10 cellular contexts compared by ENCODE assay signal in the genomic region with DNA sequence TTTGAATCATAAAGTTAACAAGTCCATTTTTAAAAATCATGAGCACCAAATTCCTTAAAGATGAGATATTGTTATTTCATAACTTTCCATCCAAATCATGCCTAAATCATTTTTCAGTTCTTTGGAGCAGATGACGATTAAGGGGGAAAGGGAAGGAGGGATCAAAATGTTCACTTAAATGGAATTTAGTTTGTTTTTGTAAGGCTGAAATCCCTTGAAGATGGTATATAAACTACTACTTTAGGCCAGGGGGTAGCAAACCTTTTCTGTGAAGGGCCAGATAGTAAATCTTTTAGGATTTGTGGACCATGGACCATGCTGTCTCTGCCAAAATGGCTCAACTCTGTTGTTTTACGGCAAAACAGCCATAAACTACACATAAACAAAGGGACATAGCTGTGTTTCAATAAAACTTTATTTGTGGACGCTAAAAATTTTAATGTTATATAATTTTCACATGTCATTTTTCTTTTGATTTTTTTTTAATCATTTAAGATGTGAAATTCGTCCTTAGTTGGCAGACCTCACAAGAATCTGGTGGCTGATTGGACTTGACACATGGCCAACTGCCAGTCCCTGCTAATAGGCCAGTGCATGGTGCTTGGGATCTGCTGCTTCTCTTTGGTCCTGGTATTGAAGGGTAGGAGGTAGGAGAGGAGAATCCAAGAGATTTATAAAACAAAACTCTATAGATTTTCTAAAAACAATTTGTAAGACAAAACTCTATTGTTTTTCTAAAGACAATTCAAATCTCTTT. TPM values are rescaled to one million over a fixed set of nuclear protein-coding genes. Genes with fewer than 3 reads are reported as not detected.
DNase-seq lines count a peak whose midpoint lies in the region; ATAC-seq and TF ChIP-seq lines count a peak whose summit lies in the region.
"Had no signal": no experiment of that assay in that cellular context is flagged by ENCODE, and none has a peak within 500 bp of the region (broad histone marks: within the 10 kb centered on the region; RNA-seq: fewer than 3 reads in every experiment).

No MANE protein-coding gene starts in this region.

- H3K27ac ChIP-seq in heart right ventricle (peak overlapping the region in 8 of 10 donors; percentile 32 to 86 (median 50)), brain microvascular endothelial cell (peak overlapping the region; percentile 95), lower lobe of right lung (peak overlapping the region; percentile 32)

- peaks cover 12% of the 10 kb centered on the region for H3K4me1 Mint-ChIP-seq in activated CD8-positive, alpha-beta memory T cell treated with anti-CD3 and anti-CD28 coated beads, Interleukin-2, amount 10 ng/mL, durations not matched to agents 7 days and 5 days

- H3K4me1 ChIP-seq in heart right ventricle (peaks cover 0 to 58% (median 36%) of the 10 kb centered on the region in 9 donors), lower lobe of right lung (peaks cover 47% of the 10 kb centered on the region)

- WGBS in heart right ventricle, 2 donors = 67 to 70% methylated on average over 4 of the region's 4 CpGs

- intact Hi-C loops in heart right ventricle (cut with DNase I) (loop anchor here in 1 of 10 donors (10.0 kb wide), 1 partner anchor 47 kb away; the partner anchor contains the start of gene RTN4), Right ventricle myocardium inferior (cut with DNase I) (loop anchor here (5.0 kb wide), 1 partner anchor 50 kb away; the partner anchor contains the start of gene RTN4), lower lobe of right lung (cut with DNase I) (no loop called here)

- in situ Hi-C loops in brain microvascular endothelial cell (cut with HindIII; ENCODE audit: low pct_ligation_motif_present, low sequenced_read_pairs) = no loop called here

- H3K36me3 ChIP-seq in heart right ventricle (no peaks in the 10 kb centered on the region), brain microvascular endothelial cell (replicated peaks) (no peaks in the 10 kb centered on the region), lower lobe of right lung (no peaks in the 10 kb centered on the region)

- H3K4me3 Mint-ChIP-seq in activated CD8-positive, alpha-beta memory T cell treated with anti-CD3 and anti-CD28 coated beads, Interleukin-2, amount 10 ng/mL, durations not matched to agents 7 days and 5 days = no peak overlapping the region
- H3K4me3 Mint-ChIP-seq: activated T-cell treated with anti-CD3 and anti-CD28 coated beads, Interleukin-2, amount 50 U/mL, for 24 hours had no signal

- no peaks in the 10 kb centered on the region for H3K27me3 Mint-ChIP-seq in activated CD8-positive, alpha-beta memory T cell treated with anti-CD3 and anti-CD28 coated beads, Interleukin-2, amount 10 ng/mL, durations not matched to agents 7 days and 5 days
- H3K27me3 Mint-ChIP-seq: activated T-cell treated with anti-CD3 and anti-CD28 coated beads, Interleukin-2, amount 50 U/mL, for 24 hours had no signal

- H3K9me3 ChIP-seq in heart right ventricle (no peaks in the 10 kb centered on the region), lower lobe of right lung (no peaks in the 10 kb centered on the region)

- H3K27me3 ChIP-seq in heart right ventricle = no peaks in the 10 kb centered on the region
- no peaks in the 10 kb centered on the region for H3K27me3 ChIP-seq in brain microvascular endothelial cell (replicated peaks)
- H3K27me3 ChIP-seq in lower lobe of right lung (ENCODE audit: low read depth) = no peaks in the 10 kb centered on the region

- H3K4me3 ChIP-seq in heart right ventricle = no peak overlapping the region
- H3K4me3 ChIP-seq in brain microvascular endothelial cell (ENCODE audit: low read depth, low read length) = no peak overlapping the region
- H3K4me3 ChIP-seq in lower lobe of right lung = no peak overlapping the region

- peaks cover 2% of the 10 kb centered on the region for H3K36me3 Mint-ChIP-seq in activated CD8-positive, alpha-beta memory T cell treated with anti-CD3 and anti-CD28 coated beads, Interleukin-2, amount 10 ng/mL, durations not matched to agents 7 days and 5 days

- DNase-seq in heart right ventricle (no peak), Right ventricle myocardium inferior (ENCODE audit: missing footprints) (no peak), brain microvascular endothelial cell (peak; percentile 58), lower lobe of right lung (no peak), DMS79 treated with DMSO at 0.1 percent for 48 hours (lab: John Stamatoyannopoulos, UW) (no peak), NCI-H774 (lab: John Stamatoyannopoulos, UW) (no peak), DMS53 (lab: John Stamatoyannopoulos, UW) (no peak)
- DNase-seq in activated CD8-positive, alpha-beta memory T cell treated with anti-CD3 and anti-CD28 coated beads, Interleukin-2, amount 10 ng/mL, durations not matched to agents 7 days and 5 days = no peak
- DNase-seq: activated T-cell treated with anti-CD3 and anti-CD28 coated beads, Interleukin-2, amount 50 U/mL, for 24 hours; NCI-H526 treated with DMSO at 0.1 percent for 48 hours had no signal

- ATAC-seq in heart right ventricle (peak in 2 of 8 donors; percentile 16 to 27), Right ventricle myocardium inferior (no peak), lower lobe of right lung (no peak)
- ATAC-seq in activated CD8-positive, alpha-beta memory T cell treated with anti-CD3 and anti-CD28 coated beads, Interleukin-2, amount 10 ng/mL, durations not matched to agents 7 days and 5 days = no peak

- TF ChIP-seq CTCF in heart right ventricle (IDR thresholded peaks at IDR 0.05) (no peak), brain microvascular endothelial cell (IDR thresholded peaks at IDR 0.05; ENCODE audit: low read depth, low read length, missing control alignments) (no peak), lower lobe of right lung (IDR thresholded peaks at IDR 0.05) (no peak)

- H3K9me3 Mint-ChIP-seq in activated CD8-positive, alpha-beta memory T cell treated with anti-CD3 and anti-CD28 coated beads, Interleukin-2, amount 10 ng/mL, durations not matched to agents 7 days and 5 days (ENCODE audit: low read depth) = no peaks in the 10 kb centered on the region
- H3K9me3 Mint-ChIP-seq: activated T-cell treated with anti-CD3 and anti-CD28 coated beads, Interleukin-2, amount 50 U/mL, for 24 hours had no signal

- CTCF ChIA-PET in activated CD8-positive, alpha-beta memory T cell treated with anti-CD3 and anti-CD28 coated beads, Interleukin-2, amount 10 ng/mL, durations not matched to agents 7 days and 5 days (lab: Charles Lee) = interaction anchor here (1.2 kb wide), 1 partner anchor 214 kb away, joined by 3 read pairs; no protein-coding TSS in a partner anchor

- H3K27ac Mint-ChIP-seq in activated CD8-positive, alpha-beta memory T cell treated with anti-CD3 and anti-CD28 coated beads, Interleukin-2, amount 10 ng/mL, durations not matched to agents 7 days and 5 days = no peak overlapping the region
- H3K27ac Mint-ChIP-seq: activated T-cell treated with anti-CD3 and anti-CD28 coated beads, Interleukin-2, amount 50 U/mL, for 24 hours had no signal

RNA-seq across cellular contexts. Expression of gene RTN4, which starts 52.0 kb away (rescaled TPM):
- total RNA-seq in heart right ventricle (100 to 1,000 TPM in 5 of 10 donors, 10 to 100 TPM in 5; 40.6 to 163 (median 95.3) TPM), Right ventricle myocardium inferior (78.4 TPM), lower lobe of right lung (317 TPM)
- polyA plus RNA-seq in heart right ventricle = 100 to 1,000 TPM in 1 of 2 donors, 10 to 100 TPM in 1; 82.8 to 126 TPM
- 10 to 100 TPM; 71.6 to 88.0 TPM for total RNA-seq in activated CD8-positive, alpha-beta memory T cell treated with anti-CD3 and anti-CD28 coated beads, Interleukin-2, amount 10 ng/mL, durations not matched to agents 7 days and 5 days

Comparison
In these comparisons a context has a peak if more than half of its experiments do, and no peak if none do; other contexts are left out.
1. H3K27ac ChIP-seq: peak in every context shown above with its lines; median percentile 95 in brain microvascular endothelial cell; 50 in heart right ventricle; 32 in lower lobe of right lung.